In the genomic region with DNA sequence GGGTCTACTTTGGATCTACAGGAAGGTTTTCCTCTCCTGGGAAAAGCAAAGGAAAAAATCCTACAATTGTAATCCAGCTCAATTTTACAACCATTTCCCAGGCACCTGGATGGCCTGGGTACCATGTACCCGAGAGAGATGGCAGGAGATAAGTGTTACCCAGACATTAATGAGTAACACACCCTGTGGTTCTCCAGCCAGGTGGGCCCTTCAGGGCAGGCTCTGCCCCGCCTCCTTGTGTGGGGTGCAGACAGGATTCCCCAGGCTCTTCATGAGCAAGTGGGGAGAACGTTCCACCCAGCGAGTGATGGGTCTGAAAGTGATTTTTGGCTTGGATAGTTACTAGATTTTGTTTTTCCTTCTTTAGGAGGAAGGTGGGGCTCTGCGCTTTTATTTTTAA, we compare ENCODE assay signal across 22 cellular contexts.
"Had no signal": no experiment of that assay in that cellular context is flagged by ENCODE, and none has a peak within 500 bp of the region (broad histone marks: within the 10 kb centered on the region; RNA-seq: fewer than 3 reads in every experiment).

No MANE protein-coding gene starts in this region.

- H3K4me2 ChIP-seq: hepatocyte had no signal

- DNase-seq: dorsolateral prefrontal cortex; effector CD4-positive, alpha-beta T cell; foreskin fibroblast; mammary epithelial cell; naive thymus-derived CD8-positive, alpha-beta T cell; nephron progenitor cell; nucleus accumbens; ovary; stimulated activated CD4-positive, alpha-beta T cell treated with anti-CD3 and anti-CD28 coated beads, Interleukin-2, amount 100 ng/mL, for 24 hours; stimulated activated CD4-positive, alpha-beta T cell treated with anti-CD3 and anti-CD28 coated beads, Interleukin-4, amount 100 ng/mL, for 24 hours; stimulated activated naive CD4-positive, alpha-beta T cell treated with Interleukin-2 at 50 U/mL for 16 hours; stomach; thyroid gland had no signal

- H3K9me3 ChIP-seq: gastroesophageal sphincter, heart left ventricle, ovary, psoas muscle, stomach, thyroid gland had no signal

- H3K27me3 ChIP-seq: dorsolateral prefrontal cortex, gastroesophageal sphincter, hepatocyte, ovary, thyroid gland had no signal

- H3K4me1 ChIP-seq: gastroesophageal sphincter, heart left ventricle, psoas muscle, stomach, thyroid gland had no signal

- H3K79me2 ChIP-seq: hepatocyte had no signal

- H3K36me3 Mint-ChIP-seq: naive thymus-derived CD8-positive, alpha-beta T cell; stimulated activated effector memory CD8-positive, alpha-beta T cell treated with anti-CD3 and anti-CD28 coated beads, Interleukin-12 subunit alpha, Interleukin-12 subunit beta, amount 100 ng/mL, for 72 hours; type B pancreatic cell had no signal

- H3K4me1 Mint-ChIP-seq: naive thymus-derived CD8-positive, alpha-beta T cell; nephron progenitor cell; stimulated activated effector memory CD8-positive, alpha-beta T cell treated with anti-CD3 and anti-CD28 coated beads, Interleukin-12 subunit alpha, Interleukin-12 subunit beta, amount 100 ng/mL, for 72 hours had no signal

- H3K4me3 ChIP-seq: dorsolateral prefrontal cortex, gastroesophageal sphincter, heart left ventricle, hepatocyte, ovary, psoas muscle, skin epidermis, stomach, thyroid gland had no signal

- H3K27ac ChIP-seq: dorsolateral prefrontal cortex, gastroesophageal sphincter, heart left ventricle, hepatocyte, ovary, psoas muscle, skin epidermis, stomach, thyroid gland had no signal

- H3K4me3 Mint-ChIP-seq: naive thymus-derived CD8-positive, alpha-beta T cell; nephron progenitor cell; stimulated activated effector memory CD8-positive, alpha-beta T cell treated with anti-CD3 and anti-CD28 coated beads, Interleukin-12 subunit alpha, Interleukin-12 subunit beta, amount 100 ng/mL, for 72 hours; type B pancreatic cell had no signal

- ATAC-seq: gastroesophageal sphincter; heart left ventricle; left lobe of liver; naive thymus-derived CD8-positive, alpha-beta T cell; psoas muscle; right cardiac atrium; stimulated activated effector memory CD8-positive, alpha-beta T cell treated with anti-CD3 and anti-CD28 coated beads, Interleukin-12 subunit alpha, Interleukin-12 subunit beta, amount 100 ng/mL, for 72 hours had no signal

- H2AFZ ChIP-seq: hepatocyte had no signal

- H3K27ac Mint-ChIP-seq: naive thymus-derived CD8-positive, alpha-beta T cell; nephron progenitor cell; stimulated activated effector memory CD8-positive, alpha-beta T cell treated with anti-CD3 and anti-CD28 coated beads, Interleukin-12 subunit alpha, Interleukin-12 subunit beta, amount 100 ng/mL, for 72 hours; type B pancreatic cell had no signal

- H3K9me3 Mint-ChIP-seq: stimulated activated effector memory CD8-positive, alpha-beta T cell treated with anti-CD3 and anti-CD28 coated beads, Interleukin-12 subunit alpha, Interleukin-12 subunit beta, amount 100 ng/mL, for 72 hours; type B pancreatic cell had no signal

- H3K36me3 ChIP-seq: gastroesophageal sphincter, heart left ventricle, ovary, stomach, thyroid gland had no signal
